Comparison of ENCODE assay signal across 15 cellular contexts in the genomic region with DNA sequence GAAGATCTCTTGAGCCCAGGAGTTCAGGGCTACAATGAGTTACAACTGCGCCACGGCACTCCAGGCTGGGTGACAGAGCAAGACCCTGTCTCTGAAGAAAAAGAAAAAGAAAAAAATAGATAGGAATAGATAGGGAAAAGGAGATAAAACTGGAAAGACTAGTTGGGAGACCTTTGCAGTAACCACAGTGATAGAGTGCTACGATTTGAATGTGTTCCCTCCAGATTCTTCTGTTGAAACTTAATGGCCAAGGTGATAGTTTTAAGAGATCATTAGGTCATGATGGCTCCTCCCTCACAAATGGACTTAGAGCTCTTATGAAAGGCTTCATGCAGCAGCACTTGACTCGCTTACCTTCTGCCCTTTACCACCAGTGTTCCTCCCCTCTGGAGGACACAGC.
"Had no signal": no experiment of that assay in that cellular context is flagged by ENCODE, and none has a peak within 500 bp of the region (broad histone marks: within the 10 kb centered on the region; RNA-seq: fewer than 3 reads in every experiment).

No MANE protein-coding gene starts in this region.

- H3K9me3 Mint-ChIP-seq: activated CD4-positive, alpha-beta memory T cell treated with anti-CD3 and anti-CD28 coated beads for 36 hours; activated T-helper 2 cell treated with anti-CD3 and anti-CD28 coated beads, Interferon-gamma antibody, Interleukin-2, Interleukin-4, amounts not matched to agents 10 μg/mL and 5 μg/mL and 100 μg/mL, durations not matched to agents 14 hours and 24 hours and 36 hours; neural progenitor cell had no signal

- H3K27me3 Mint-ChIP-seq: activated CD4-positive, alpha-beta memory T cell treated with anti-CD3 and anti-CD28 coated beads for 36 hours; memory B cell had no signal

- H3K27ac Mint-ChIP-seq: activated CD4-positive, alpha-beta memory T cell treated with anti-CD3 and anti-CD28 coated beads for 36 hours; activated T-helper 2 cell treated with anti-CD3 and anti-CD28 coated beads, Interferon-gamma antibody, Interleukin-2, Interleukin-4, amounts not matched to agents 10 μg/mL and 5 μg/mL and 100 μg/mL, durations not matched to agents 14 hours and 24 hours and 36 hours; neural progenitor cell had no signal

- H3K4me3 Mint-ChIP-seq: activated CD4-positive, alpha-beta memory T cell treated with anti-CD3 and anti-CD28 coated beads for 36 hours; memory B cell; neural progenitor cell had no signal

- DNase-seq: activated CD4-positive, alpha-beta memory T cell treated with anti-CD3 and anti-CD28 coated beads for 36 hours; activated CD4-positive, alpha-beta T cell treated with anti-CD3 and anti-CD28 coated beads for 1 hour; activated naive CD4-positive, alpha-beta T cell treated with anti-CD3 and anti-CD28 coated beads, Interleukin-2, amount 50 U/mL, for 16 hours; amygdala; esophagus squamous epithelium; foreskin fibroblast; left ventricle myocardium inferior; ovary; retina; SIG-M5; stimulated activated CD4-positive, alpha-beta T cell treated with anti-CD3 and anti-CD28 coated beads, Interleukin-4, amount 100 ng/mL, for 4 hours; thyroid gland had no signal

- H3K4me1 Mint-ChIP-seq: memory B cell, neural progenitor cell had no signal
